Comparison of ENCODE assay signal across 36 cellular contexts in genomic region chr19:5514001-5514400, GRCh38. TPM values are rescaled to one million over a fixed set of nuclear protein-coding genes. Genes with fewer than 3 reads are reported as not detected.
"Had no signal": no experiment of that assay in that cellular context is flagged by ENCODE, and none has a peak within 500 bp of the region (broad histone marks: within the 10 kb centered on the region; RNA-seq: fewer than 3 reads in every experiment).

No MANE protein-coding gene starts in this region.

- DNase-seq: activated B cell treated with CpG ODN at 0.5 μM for 24 hours; activated CD4-positive, alpha-beta memory T cell treated with anti-CD3 and anti-CD28 coated beads for 36 hours; activated CD4-positive, alpha-beta T cell treated with anti-CD3 and anti-CD28 coated beads for 4 hours; activated CD4-positive, alpha-beta T cell treated with anti-CD3 and anti-CD28 coated beads, Interleukin-2, amount 10 ng/mL, durations not matched to agents 24 days and 14 days; activated CD4-positive, alpha-beta T cell treated with anti-CD3 and anti-CD28 coated beads, Interleukin-2, amount 50 U/mL, for 1 hour; activated CD4-positive, alpha-beta T cell treated with anti-CD3 and anti-CD28 coated beads, Interleukin-2, amount 50 U/mL, for 4 hours; activated CD4-positive, CD25-positive, alpha-beta regulatory T cell treated with anti-CD3 and anti-CD28 coated beads, Interleukin-2, amount 50 U/mL, for 72 hours; activated CD8-positive, alpha-beta memory T cell treated with anti-CD3 and anti-CD28 coated beads, Interleukin-2, amount 50 U/mL, for 4 hours; activated CD8-positive, alpha-beta T cell treated with anti-CD3 and anti-CD28 coated beads for 36 hours; activated effector memory CD4-positive, alpha-beta T cell treated with anti-CD3 and anti-CD28 coated beads, Interleukin-2, amount 50 U/mL, for 16 hours; activated gamma-delta T cell treated with Interleukin-2 at 50 U/mL for 16 hours; activated naive CD4-positive, alpha-beta T cell; activated naive CD4-positive, alpha-beta T cell treated with anti-CD3 and anti-CD28 coated beads for 36 hours; activated naive CD4-positive, alpha-beta T cell treated with anti-CD3 and anti-CD28 coated beads, Interleukin-2, amount 50 U/mL, for 16 hours; activated naive CD8-positive, alpha-beta T cell treated with anti-CD3 and anti-CD28 coated beads for 36 hours; activated T-cell treated with anti-CD3 and anti-CD28 coated beads for 4 hours; activated T-cell treated with anti-CD3 and anti-CD28 coated beads, Interleukin-2, amount 50 U/mL, for 1 hour; activated T-cell treated with anti-CD3 and anti-CD28 coated beads, Interleukin-2, amount 50 U/mL, for 4 hours; activated T-cell treated with anti-CD3 and anti-CD28 coated beads, Interleukin-2, amount 50 U/mL, for 72 hours; adrenal gland; amniotic stem cell; aorta; caudate nucleus; cerebellar nuclear complex; T-helper 17 cell had no signal

- H3K4me1 ChIP-seq: adrenal gland had no signal

- H3K27ac ChIP-seq: adrenal gland, cardiac muscle cell, VCaP had no signal

- H3K36me3 ChIP-seq: adrenal gland, cardiac muscle cell had no signal

- ATAC-seq: activated CD8-positive, alpha-beta T cell treated with anti-CD3 and anti-CD28 coated beads for 36 hours; activated naive CD4-positive, alpha-beta T cell treated with anti-CD3 and anti-CD28 coated beads, Interleukin-2, amount 50 U/mL, for 72 hours; activated T-cell treated with anti-CD3 and anti-CD28 coated beads, Interleukin-2, amount 50 U/mL, for 4 hours; activated T-cell treated with anti-CD3 and anti-CD28 coated beads, Interleukin-2, amount 50 U/mL, for 72 hours; activated T-helper 17 cell treated with anti-CD3 and anti-CD28 coated beads, Interleukin-2, amount 50 U/mL, for 72 hours; T-helper 17 cell had no signal

- H3K4me3 ChIP-seq: adrenal gland, cardiac muscle cell had no signal

- H3K9me3 ChIP-seq: adrenal gland had no signal

- FAIRE-seq: bronchial epithelial cell, TTC549 had no signal

- H3K27me3 ChIP-seq: adrenal gland, cardiac muscle cell had no signal

RNA-seq across cellular contexts. Expression of gene ZNRF4, which starts 58.8 kb away (rescaled TPM):
- total RNA-seq: activated B cell treated with CpG ODN at 0.5 μM for 24 hours; activated CD4-positive, alpha-beta memory T cell treated with anti-CD3 and anti-CD28 coated beads for 36 hours; activated CD4-positive, alpha-beta T cell treated with anti-CD3 and anti-CD28 coated beads, Interleukin-2, amount 10 ng/mL, durations not matched to agents 24 days and 14 days; activated CD8-positive, alpha-beta memory T cell treated with anti-CD3 and anti-CD28 coated beads for 36 hours; activated CD8-positive, alpha-beta T cell treated with anti-CD3 and anti-CD28 coated beads for 36 hours; activated naive CD4-positive, alpha-beta T cell treated with anti-CD3 and anti-CD28 coated beads for 36 hours; activated naive CD4-positive, alpha-beta T cell treated with anti-CD3 and anti-CD28 coated beads, Interleukin-2, amount 50 U/mL, for 72 hours; activated naive CD8-positive, alpha-beta T cell treated with anti-CD3 and anti-CD28 coated beads for 36 hours; activated T-cell treated with anti-CD3 and anti-CD28 coated beads, Interleukin-2, amount 50 U/mL, for 4 hours; activated T-cell treated with anti-CD3 and anti-CD28 coated beads, Interleukin-2, amount 50 U/mL, for 72 hours; activated T-helper 1 cell treated with anti-CD3 and anti-CD28 coated beads, Interleukin-12 subunit alpha, Interleukin-12 subunit beta, Interleukin-2, Interleukin-4 antibody, amounts not matched to agents 30 ng/mL and 10 ng/mL and 1 ng/mL, durations not matched to agents 14 hours and 24 hours and 36 hours; activated T-helper 17 cell treated with anti-CD3 and anti-CD28 coated beads, Interleukin-2, amount 50 U/mL, for 72 hours; adrenal gland; aorta; bronchial epithelial cell; cardiac muscle cell; chondrocyte; T-helper 1 cell treated with Interleukin-12 subunit alpha and Interleukin-12 subunit beta and Interleukin-4 antibody, amounts not matched to agents 30 ng/mL and 1 ng/mL, for 36 hours; T-helper 17 cell; T-helper 2 cell treated with Interferon-gamma antibody and Interleukin-4, amounts not matched to agents 100 ng/mL and 5 ng/mL, for 36 hours had no signal
- polyA plus RNA-seq: adrenal gland, aorta, cardiac muscle cell had no signal
